In genomic region chr5:83440826-83441225, GRCh38 we compare ENCODE assay signal across 1 cellular context.
TF ChIP-seq lines count a peak whose summit lies in the region.

No MANE protein-coding gene starts in this region.

TF ChIP-seq in GM23338, 12 proteins besides CTCF, POLR2A, EP300 and RAD21 (continued from another document):
- TF ChIP-seq ETS1 (IDR thresholded peaks at IDR 0.05) (no peak), JUNB (IDR thresholded peaks at IDR 0.05; ENCODE audit: unreplicated experiment) (no peak), EZH2 (IDR thresholded peaks at IDR 0.05; ENCODE audit: low read depth, unreplicated experiment) (no peak), ZNF331 (CRISPR knock-in tag; IDR thresholded peaks at IDR 0.05; ENCODE audit: low read depth) (no peak), EZH2phosphoT487 (IDR thresholded peaks at IDR 0.05; ENCODE audit: unreplicated experiment) (no peak), CREB1 (CRISPR knock-in tag; IDR thresholded peaks at IDR 0.05; ENCODE audit: low read depth) (no peak), STAT1 (IDR thresholded peaks at IDR 0.05; ENCODE audit: unreplicated experiment) (no peak)
